ENCODE assay signal across 1 cellular context in the genomic region with DNA sequence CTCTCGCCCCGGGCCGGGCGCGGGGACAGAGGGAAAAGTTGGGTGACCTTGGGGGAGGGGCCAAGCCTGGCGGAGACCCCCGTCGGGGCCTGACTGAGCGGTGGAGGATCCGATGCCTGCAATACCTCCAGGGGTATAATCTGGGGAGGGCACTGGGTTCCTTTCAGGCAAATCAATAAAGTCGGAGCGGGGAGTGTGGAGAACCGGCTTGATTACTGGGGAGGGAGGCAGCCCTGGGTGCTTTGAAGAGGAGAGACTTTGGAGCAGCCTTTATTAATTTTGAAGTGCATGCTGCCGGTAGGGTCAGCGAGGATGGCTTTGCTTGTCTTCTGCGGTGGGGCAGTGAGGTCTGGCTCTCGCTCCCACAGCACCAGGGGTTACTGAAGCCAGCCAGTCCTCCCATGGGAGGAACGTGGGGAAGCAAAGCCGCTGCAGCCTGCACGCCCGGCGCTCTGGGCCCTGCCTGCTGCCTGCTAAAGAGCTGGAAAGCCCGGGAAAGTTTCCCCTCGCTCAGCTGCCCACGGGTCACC.
A peak's percentile ranks its signal among the peaks of the same experiment; 100 is the strongest.
TF ChIP-seq lines count a peak whose summit lies in the region.

No MANE protein-coding gene starts in this region.

TF ChIP-seq in HEK293, 187 proteins besides CTCF, POLR2A, EP300 and RAD21 (continued from another document):
- TF ChIP-seq, protein P1, sequence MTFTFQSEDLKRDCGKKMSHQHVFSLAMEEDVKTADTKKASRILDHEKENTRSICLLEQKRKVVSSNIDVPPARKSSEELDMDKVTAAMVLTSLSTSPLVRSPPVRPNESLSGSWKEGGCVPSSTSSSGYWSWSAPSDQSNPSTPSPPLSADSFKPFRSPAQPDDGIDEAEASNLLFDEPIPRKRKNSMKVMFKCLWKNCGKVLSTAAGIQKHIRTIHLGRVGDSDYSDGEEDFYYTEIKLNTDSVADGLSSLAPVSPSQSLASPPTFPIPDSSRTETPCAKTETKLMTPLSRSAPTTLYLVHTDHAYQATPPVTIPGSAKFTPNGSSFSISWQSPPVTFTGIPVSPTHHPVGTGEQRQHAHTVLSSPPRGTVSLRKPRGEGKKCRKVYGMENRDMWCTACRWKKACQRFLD (tag by site-specific recombination; IDR thresholded peaks at IDR 0.05) = no peak
- TF ChIP-seq ZBTB26 (tag by site-specific recombination; optimal IDR thresholded peaks at IDR 0.05) (peak; percentile 15), KLF16 (tag by site-specific recombination; IDR thresholded peaks at IDR 0.05) (no peak), KLF9 (tag by site-specific recombination; IDR thresholded peaks at IDR 0.05; ENCODE audit: low read depth) (no peak), ZFP37 (tag by site-specific recombination; IDR thresholded peaks at IDR 0.05) (no peak), ZNF280C (tag by site-specific recombination; IDR thresholded peaks at IDR 0.05) (no peak), ZNF302 (tag by site-specific recombination; IDR thresholded peaks at IDR 0.05; ENCODE audit: low read depth) (no peak), ZNF114 (tag by site-specific recombination; IDR thresholded peaks at IDR 0.05) (no peak), ZNF140 (tag by site-specific recombination; IDR thresholded peaks at IDR 0.05) (no peak), IKZF3 (tag by site-specific recombination; IDR thresholded peaks at IDR 0.05) (no peak), ZNF660 (tag by site-specific recombination; IDR thresholded peaks at IDR 0.05) (no peak), ZNF341 (tag by site-specific recombination; IDR thresholded peaks at IDR 0.05; ENCODE audit: low read depth) (peak; percentile 35; the same call in 1 of the 2 replicates), EGR2 (tag by site-specific recombination; IDR thresholded peaks at IDR 0.05; ENCODE audit: low read depth) (no peak), ZNF157 (tag by site-specific recombination; IDR thresholded peaks at IDR 0.05) (no peak), ZNF248 (tag by site-specific recombination; IDR thresholded peaks at IDR 0.05) (no peak), GFI1B (tag by site-specific recombination; IDR thresholded peaks at IDR 0.05) (no peak), ZNF791 (tag by site-specific recombination; IDR thresholded peaks at IDR 0.05) (no peak), ZNF560 (tag by site-specific recombination; IDR thresholded peaks at IDR 0.05; ENCODE audit: borderline replicate concordance) (no peak), ZNF521 (tag by site-specific recombination; IDR thresholded peaks at IDR 0.05) (no peak), ZNF24 (tag by site-specific recombination; IDR thresholded peaks at IDR 0.05) (no peak), SCRT1 (tag by site-specific recombination; IDR thresholded peaks at IDR 0.05; ENCODE audit: borderline replicate concordance) (no peak), ZBTB20 (tag by site-specific recombination; IDR thresholded peaks at IDR 0.05) (no peak), ZBTB49 (tag by site-specific recombination; IDR thresholded peaks at IDR 0.05; ENCODE audit: low read depth) (no peak), ZNF654 (tag by site-specific recombination; IDR thresholded peaks at IDR 0.05; ENCODE audit: low read depth) (no peak), ZEB2 (tag by site-specific recombination; IDR thresholded peaks at IDR 0.05) (no peak), ZNF510 (tag by site-specific recombination; IDR thresholded peaks at IDR 0.05; ENCODE audit: insufficient replicate concordance) (no peak), ZSCAN4 (tag by site-specific recombination; IDR thresholded peaks at IDR 0.05) (no peak), ZNF600 (tag by site-specific recombination; IDR thresholded peaks at IDR 0.05) (no peak), ZNF37A (tag by site-specific recombination; IDR thresholded peaks at IDR 0.05) (no peak), ZNF10 (tag by site-specific recombination; IDR thresholded peaks at IDR 0.05) (no peak), ZBTB1 (tag by site-specific recombination; IDR thresholded peaks at IDR 0.05) (no peak), ZNF48 (tag by site-specific recombination; IDR thresholded peaks at IDR 0.05) (no peak), ZNF623 (tag by site-specific recombination; IDR thresholded peaks at IDR 0.05) (no peak), ZBTB8A (tag by site-specific recombination; IDR thresholded peaks at IDR 0.05) (peak; percentile 44), ZNF776 (tag by site-specific recombination; IDR thresholded peaks at IDR 0.05; ENCODE audit: borderline replicate concordance) (no peak), REPIN1 (tag by site-specific recombination; IDR thresholded peaks at IDR 0.05; ENCODE audit: low read depth) (no peak), ZNF610 (tag by site-specific recombination; IDR thresholded peaks at IDR 0.05; ENCODE audit: borderline replicate concordance) (no peak), BCL11B (tag by site-specific recombination; IDR thresholded peaks at IDR 0.05; ENCODE audit: low read depth) (no peak), ZNF792 (tag by site-specific recombination; IDR thresholded peaks at IDR 0.05) (no peak), GLI2 (tag by site-specific recombination; IDR thresholded peaks at IDR 0.05; ENCODE audit: borderline replicate concordance, low read depth) (no peak), ZNF433 (tag by site-specific recombination; IDR thresholded peaks at IDR 0.05; ENCODE audit: low read depth) (no peak), ZNF366 (tag by site-specific recombination; conservative IDR thresholded peaks at IDR 0.05) (no peak)
- TF ChIP-seq, protein P2, sequence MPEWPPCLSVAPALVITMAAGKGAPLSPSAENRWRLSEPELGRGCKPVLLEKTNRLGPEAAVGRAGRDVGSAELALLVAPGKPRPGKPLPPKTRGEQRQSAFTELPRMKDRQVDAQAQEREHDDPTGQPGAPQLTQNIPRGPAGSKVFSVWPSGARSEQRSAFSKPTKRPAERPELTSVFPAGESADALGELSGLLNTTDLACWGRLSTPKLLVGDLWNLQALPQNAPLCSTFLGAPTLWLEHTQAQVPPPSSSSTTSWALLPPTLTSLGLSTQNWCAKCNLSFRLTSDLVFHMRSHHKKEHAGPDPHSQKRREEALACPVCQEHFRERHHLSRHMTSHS (tag by site-specific recombination; IDR thresholded peaks at IDR 0.05) = no peak
- TF ChIP-seq, protein P3, sequence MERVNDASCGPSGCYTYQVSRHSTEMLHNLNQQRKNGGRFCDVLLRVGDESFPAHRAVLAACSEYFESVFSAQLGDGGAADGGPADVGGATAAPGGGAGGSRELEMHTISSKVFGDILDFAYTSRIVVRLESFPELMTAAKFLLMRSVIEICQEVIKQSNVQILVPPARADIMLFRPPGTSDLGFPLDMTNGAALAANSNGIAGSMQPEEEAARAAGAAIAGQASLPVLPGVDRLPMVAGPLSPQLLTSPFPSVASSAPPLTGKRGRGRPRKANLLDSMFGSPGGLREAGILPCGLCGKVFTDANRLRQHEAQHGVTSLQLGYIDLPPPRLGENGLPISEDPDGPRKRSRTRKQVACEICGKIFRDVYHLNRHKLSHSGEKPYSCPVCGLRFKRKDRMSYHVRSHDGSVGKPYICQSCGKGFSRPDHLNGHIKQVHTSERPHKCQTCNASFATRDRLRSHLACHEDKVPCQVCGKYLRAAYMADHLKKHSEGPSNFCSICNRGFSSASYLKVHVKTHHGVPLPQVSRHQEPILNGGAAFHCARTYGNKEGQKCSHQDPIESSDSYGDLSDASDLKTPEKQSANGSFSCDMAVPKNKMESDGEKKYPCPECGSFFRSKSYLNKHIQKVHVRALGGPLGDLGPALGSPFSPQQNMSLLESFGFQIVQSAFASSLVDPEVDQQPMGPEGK (tag by site-specific recombination; IDR thresholded peaks at IDR 0.05) = peak; percentile 39
- TF ChIP-seq, protein P4, sequence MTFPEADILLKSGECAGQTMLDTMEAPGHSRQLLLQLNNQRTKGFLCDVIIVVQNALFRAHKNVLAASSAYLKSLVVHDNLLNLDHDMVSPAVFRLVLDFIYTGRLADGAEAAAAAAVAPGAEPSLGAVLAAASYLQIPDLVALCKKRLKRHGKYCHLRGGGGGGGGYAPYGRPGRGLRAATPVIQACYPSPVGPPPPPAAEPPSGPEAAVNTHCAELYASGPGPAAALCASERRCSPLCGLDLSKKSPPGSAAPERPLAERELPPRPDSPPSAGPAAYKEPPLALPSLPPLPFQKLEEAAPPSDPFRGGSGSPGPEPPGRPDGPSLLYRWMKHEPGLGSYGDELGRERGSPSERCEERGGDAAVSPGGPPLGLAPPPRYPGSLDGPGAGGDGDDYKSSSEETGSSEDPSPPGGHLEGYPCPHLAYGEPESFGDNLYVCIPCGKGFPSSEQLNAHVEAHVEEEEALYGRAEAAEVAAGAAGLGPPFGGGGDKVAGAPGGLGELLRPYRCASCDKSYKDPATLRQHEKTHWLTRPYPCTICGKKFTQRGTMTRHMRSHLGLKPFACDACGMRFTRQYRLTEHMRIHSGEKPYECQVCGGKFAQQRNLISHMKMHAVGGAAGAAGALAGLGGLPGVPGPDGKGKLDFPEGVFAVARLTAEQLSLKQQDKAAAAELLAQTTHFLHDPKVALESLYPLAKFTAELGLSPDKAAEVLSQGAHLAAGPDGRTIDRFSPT (tag by site-specific recombination; IDR thresholded peaks at IDR 0.05) = no peak
- TF ChIP-seq, protein P5, sequence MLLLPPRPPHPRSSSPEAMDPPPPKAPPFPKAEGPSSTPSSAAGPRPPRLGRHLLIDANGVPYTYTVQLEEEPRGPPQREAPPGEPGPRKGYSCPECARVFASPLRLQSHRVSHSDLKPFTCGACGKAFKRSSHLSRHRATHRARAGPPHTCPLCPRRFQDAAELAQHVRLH (tag by site-specific recombination; IDR thresholded peaks at IDR 0.05) = no peak
- TF ChIP-seq, protein P6, sequence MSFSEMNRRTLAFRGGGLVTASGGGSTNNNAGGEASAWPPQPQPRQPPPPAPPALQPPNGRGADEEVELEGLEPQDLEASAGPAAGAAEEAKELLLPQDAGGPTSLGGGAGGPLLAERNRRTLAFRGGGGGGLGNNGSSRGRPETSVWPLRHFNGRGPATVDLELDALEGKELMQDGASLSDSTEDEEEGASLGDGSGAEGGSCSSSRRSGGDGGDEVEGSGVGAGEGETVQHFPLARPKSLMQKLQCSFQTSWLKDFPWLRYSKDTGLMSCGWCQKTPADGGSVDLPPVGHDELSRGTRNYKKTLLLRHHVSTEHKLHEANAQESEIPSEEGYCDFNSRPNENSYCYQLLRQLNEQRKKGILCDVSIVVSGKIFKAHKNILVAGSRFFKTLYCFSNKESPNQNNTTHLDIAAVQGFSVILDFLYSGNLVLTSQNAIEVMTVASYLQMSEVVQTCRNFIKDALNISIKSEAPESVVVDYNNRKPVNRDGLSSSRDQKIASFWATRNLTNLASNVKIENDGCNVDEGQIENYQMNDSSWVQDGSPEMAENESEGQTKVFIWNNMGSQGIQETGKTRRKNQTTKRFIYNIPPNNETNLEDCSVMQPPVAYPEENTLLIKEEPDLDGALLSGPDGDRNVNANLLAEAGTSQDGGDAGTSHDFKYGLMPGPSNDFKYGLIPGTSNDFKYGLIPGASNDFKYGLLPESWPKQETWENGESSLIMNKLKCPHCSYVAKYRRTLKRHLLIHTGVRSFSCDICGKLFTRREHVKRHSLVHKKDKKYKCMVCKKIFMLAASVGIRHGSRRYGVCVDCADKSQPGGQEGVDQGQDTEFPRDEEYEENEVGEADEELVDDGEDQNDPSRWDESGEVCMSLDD (tag by site-specific recombination; IDR thresholded peaks at IDR 0.05) = no peak
